Comparison of ENCODE assay signal across 8 cellular contexts in genomic region chr20:37406010-37406998, GRCh38.
DNase-seq lines count a peak whose midpoint lies in the region; ATAC-seq, FAIRE-seq and TF ChIP-seq lines count a peak whose summit lies in the region.

No MANE protein-coding gene starts in this region.

- no peak for TF ChIP-seq POLR2A in body of pancreas (IDR thresholded peaks at IDR 0.05)

- DNase-seq in DMS153 treated with DMSO at 0.1 percent for 48 hours (lab: John Stamatoyannopoulos, UW; ENCODE audit: unreplicated experiment), result peak; percentile 42
- DNase-seq in DMS153 (lab: John Stamatoyannopoulos, UW), result no peak
- DNase-seq in RCC 7860 (ENCODE audit: low spot score), result peak; percentile 11
- DNase-seq in body of pancreas, result peak; percentile 19 to 57 (median 39)
- DNase-seq in kidney, result no peak
- DNase-seq in stimulated activated CD4-positive, alpha-beta T cell treated with anti-CD3 and anti-CD28 coated beads, Interleukin-1b, Interleukin-23, amount 100 ng/mL, for 24 hours (ENCODE audit: low read depth in 4 of 4, low spot score in 1 of 4), result peak; percentile 15 to 40 (median 20)

- ATAC-seq in HG03342 (IDR thresholded peaks at IDR 0.05; ENCODE audit: unreplicated experiment) (peak; percentile 34), body of pancreas (peak; percentile 64), GM18520 (IDR thresholded peaks at IDR 0.05; ENCODE audit: unreplicated experiment) (no peak)

- no peak for TF ChIP-seq CTCF in body of pancreas (IDR thresholded peaks at IDR 0.05)
- TF ChIP-seq CTCF in kidney (IDR thresholded peaks at IDR 0.05; ENCODE audit: borderline replicate concordance, extremely low read depth, insufficient read depth), result no peak

- peaks cover 0 to 5% of the 10 kb centered on the region in 2 donors for H3K36me3 ChIP-seq in body of pancreas (replicated peaks in 1 of 2; ENCODE audit: insufficient read depth in 1 of 2, low read depth in 2 of 2)
- peaks cover 4 to 11% of the 10 kb centered on the region in 2 donors for H3K36me3 ChIP-seq in kidney (ENCODE audit: control insufficient read depth in 1 of 2, insufficient read depth in 2 of 2, low read length in 2 of 2)

- no peak overlapping the region for H3K4me3 ChIP-seq in body of pancreas
- H3K4me3 ChIP-seq in kidney (ENCODE audit: low read length in 2 of 2), result peak overlapping the region; percentile 47 to 51

- no peaks in the 10 kb centered on the region for H3K9me3 ChIP-seq in body of pancreas
- no peaks in the 10 kb centered on the region for H3K9me3 ChIP-seq in kidney (ENCODE audit: control insufficient read depth in 1 of 2, low read length in 2 of 2)

- peaks cover 0 to 8% of the 10 kb centered on the region in 2 donors for H3K27me3 ChIP-seq in body of pancreas

- H3K4me1 ChIP-seq in body of pancreas, result peaks cover 12% of the 10 kb centered on the region
- peaks cover 0 to 5% of the 10 kb centered on the region in 2 donors for H3K4me1 ChIP-seq in kidney (ENCODE audit: control insufficient read depth in 1 of 2, insufficient read depth in 1 of 2, low read depth in 1 of 2, low read length in 2 of 2)

- FAIRE-seq in RCC 7860 (lab: Jason Lieb, UNC) (no peak), kidney (lab: Jason Lieb, UNC) (no peak)

- intact Hi-C loops in body of pancreas (cut with DNase I), result no loop called here
- intact Hi-C loops in kidney (cut with DNase I), result no loop called here

- H3K9ac ChIP-seq in kidney (ENCODE audit: low read length in 2 of 2), result peak overlapping the region; percentile 18 to 40

- WGBS in body of pancreas, 2 donors, result 8 to 10% methylated on average over 26 to 49 of the region's 49 CpGs

- H3K27ac ChIP-seq in body of pancreas, result no peak overlapping the region
- H3K27ac ChIP-seq in kidney (ENCODE audit: low read depth in 2 of 2, low read length in 2 of 2), result no peak overlapping the region

Comparison
In these comparisons a context has a peak if more than half of its experiments do, and no peak if none do; other contexts are left out.
1. DNase-seq: peak in DMS153 treated with DMSO at 0.1 percent for 48 hours (single experiment), RCC 7860 (single experiment), body of pancreas (4 of 4) and stimulated activated CD4-positive, alpha-beta T cell treated with anti-CD3 and anti-CD28 coated beads, Interleukin-1b, Interleukin-23, amount 100 ng/mL, for 24 hours (4 of 4); none in DMS153 (single experiment) and kidney (single experiment).
2. H3K4me3 ChIP-seq: peak in kidney (2 of 2); none in body of pancreas (0 of 2).